ENCODE assay signal across 1 cellular context in the genomic region with DNA sequence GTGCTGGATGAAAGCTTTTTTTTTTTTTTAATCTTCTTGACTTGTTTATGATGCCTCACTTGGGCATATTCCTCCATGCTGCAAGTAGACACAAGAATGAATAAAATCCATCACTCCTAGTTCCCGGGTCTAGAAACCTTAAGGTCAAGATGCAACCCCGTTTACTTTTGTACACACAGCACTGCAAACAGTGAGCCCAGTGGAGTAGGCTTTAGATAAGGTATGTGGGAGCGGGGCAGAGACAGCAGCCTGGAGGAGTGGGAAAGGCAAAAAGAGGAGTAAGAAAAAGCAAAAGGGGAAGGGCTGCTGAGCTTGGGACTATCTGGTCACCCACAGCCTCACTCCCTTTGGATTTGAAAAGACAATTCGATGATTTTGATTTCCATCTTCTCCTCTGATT.
TF ChIP-seq lines count a peak whose summit lies in the region.

No MANE protein-coding gene starts in this region.

TF ChIP-seq in HepG2, 621 proteins besides CTCF, POLR2A, EP300 and RAD21 (continued from another document):
- TF ChIP-seq ZNF580 (CRISPR knock-in tag; IDR thresholded peaks at IDR 0.05; ENCODE audit: borderline replicate concordance, low read depth) (no peak), SP140L (CRISPR knock-in tag; IDR thresholded peaks at IDR 0.05; ENCODE audit: borderline replicate concordance) (no peak), NFYC (CRISPR knock-in tag; IDR thresholded peaks at IDR 0.05) (no peak), MAFG (CRISPR knock-in tag; IDR thresholded peaks at IDR 0.05) (no peak), YEATS2 (CRISPR knock-in tag; IDR thresholded peaks at IDR 0.05; ENCODE audit: borderline replicate concordance) (no peak)
- TF ChIP-seq, protein P1, sequence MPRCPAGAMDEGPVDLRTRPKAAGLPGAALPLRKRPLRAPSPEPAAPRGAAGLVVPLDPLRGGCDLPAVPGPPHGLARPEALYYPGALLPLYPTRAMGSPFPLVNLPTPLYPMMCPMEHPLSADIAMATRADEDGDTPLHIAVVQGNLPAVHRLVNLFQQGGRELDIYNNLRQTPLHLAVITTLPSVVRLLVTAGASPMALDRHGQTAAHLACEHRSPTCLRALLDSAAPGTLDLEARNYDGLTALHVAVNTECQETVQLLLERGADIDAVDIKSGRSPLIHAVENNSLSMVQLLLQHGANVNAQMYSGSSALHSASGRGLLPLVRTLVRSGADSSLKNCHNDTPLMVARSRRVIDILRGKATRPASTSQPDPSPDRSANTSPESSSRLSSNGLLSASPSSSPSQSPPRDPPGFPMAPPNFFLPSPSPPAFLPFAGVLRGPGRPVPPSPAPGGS (CRISPR knock-in tag; IDR thresholded peaks at IDR 0.05), result no peak
TF ChIP-seq in HepG2: peak in this region for 0.
